Comparison of ENCODE assay signal across 2 cellular contexts in the genomic region with DNA sequence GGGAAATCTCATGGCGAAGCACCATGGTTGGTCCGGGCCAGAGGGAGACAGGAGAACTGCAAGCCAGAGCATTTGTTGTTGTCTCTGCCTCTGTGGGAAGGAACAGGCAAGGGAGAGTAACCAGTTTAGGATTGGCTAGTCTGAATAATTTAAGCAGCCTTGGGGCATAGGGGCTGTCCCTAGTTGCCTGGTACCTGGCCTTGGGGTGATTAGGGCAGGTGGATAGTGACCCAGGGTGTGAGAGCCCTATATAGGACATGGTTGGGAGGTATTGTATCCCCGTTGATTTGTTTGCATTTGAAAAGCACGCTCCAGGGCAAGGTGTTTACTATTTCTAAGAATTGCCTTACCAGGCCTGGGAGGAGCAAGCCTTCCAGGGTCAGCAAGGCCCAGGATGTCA. TPM values are rescaled to one million over a fixed set of nuclear protein-coding genes. Genes with fewer than 3 reads are reported as not detected.
"Had no signal": no experiment of that assay in that cellular context is flagged by ENCODE, and none has a peak within 500 bp of the region (broad histone marks: within the 10 kb centered on the region; RNA-seq: fewer than 3 reads in every experiment).

No MANE protein-coding gene starts in this region.

RNA-seq across cellular contexts. Expression of a gene that starts 25.3 kb away (rescaled TPM):
- total RNA-seq: G401, GM12878 had no signal
- polyA plus RNA-seq: GM12878 had no signal

RNA-seq across cellular contexts. Expression of a gene that starts 57.1 kb away (rescaled TPM):
- total RNA-seq: G401, GM12878 had no signal
- polyA plus RNA-seq: GM12878 had no signal
